ENCODE assay signal across 9 cellular contexts in genomic region chr12:7581046-7581445, GRCh38.
"Had no signal": no experiment of that assay in that cellular context is flagged by ENCODE, and none has a peak within 500 bp of the region (broad histone marks: within the 10 kb centered on the region; RNA-seq: fewer than 3 reads in every experiment).

No MANE protein-coding gene starts in this region.

- H3K9ac ChIP-seq: GM23248 had no signal

- H3K27ac ChIP-seq: GM23248, HL-60 had no signal

- H2AFZ ChIP-seq: GM23248 had no signal

- ATAC-seq: HCT116, K562 had no signal

- H3K9me3 ChIP-seq: HAP-1 had no signal

- H3K36me3 ChIP-seq: HAP-1 had no signal

- H3K4me1 ChIP-seq: HAP-1 had no signal

- H3K4me3 ChIP-seq: GM23248, HAP-1, K562 had no signal

- DNase-seq: GM23248, GOT3, H7, HFFc6, IMR-90 had no signal

- FAIRE-seq: K562 had no signal
